Comparison of ENCODE assay signal across 26 cellular contexts in the genomic region with DNA sequence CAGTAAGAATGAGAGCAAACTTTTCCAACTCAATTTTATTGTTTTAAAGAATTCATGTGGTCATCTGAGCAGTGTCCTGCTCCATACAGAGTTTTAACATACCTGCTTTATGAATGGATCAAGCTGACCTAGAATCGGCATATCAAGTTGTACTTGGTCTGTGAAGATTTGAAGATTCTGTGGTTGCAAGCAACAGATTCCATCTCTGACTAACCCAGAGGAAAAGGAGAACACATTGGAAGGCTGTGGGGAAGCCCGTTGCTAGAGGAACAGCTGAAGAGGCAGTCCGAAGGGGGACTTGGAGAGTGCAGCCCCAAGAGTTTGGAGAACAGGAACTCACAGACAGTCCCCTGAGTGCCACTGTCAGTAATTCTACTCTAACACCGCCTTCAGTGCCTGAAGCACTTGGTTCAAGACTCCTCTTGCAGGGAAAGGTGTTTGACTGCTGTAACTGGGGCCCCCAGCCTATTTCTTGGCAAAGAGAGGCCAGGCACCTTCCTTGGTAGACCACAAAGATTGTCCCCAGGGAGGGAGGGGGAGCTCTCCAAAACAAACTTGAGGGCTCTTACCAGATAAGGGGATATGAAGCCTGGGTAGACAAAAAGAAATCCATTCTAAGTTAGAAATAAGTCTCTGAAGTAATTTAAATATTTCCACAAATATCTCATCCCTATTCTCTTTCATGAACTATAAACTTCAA.
"Had no signal": no experiment of that assay in that cellular context is flagged by ENCODE, and none has a peak within 500 bp of the region (broad histone marks: within the 10 kb centered on the region; RNA-seq: fewer than 3 reads in every experiment).

No MANE protein-coding gene starts in this region.

- H3K27ac Mint-ChIP-seq: activated B cell treated with CpG ODN at 0.5 μM for 24 hours; activated CD4-positive, alpha-beta memory T cell treated with anti-CD3 and anti-CD28 coated beads, Interleukin-2, amount 10 ng/mL, durations not matched to agents 7 days and 5 days; activated naive CD4-positive, alpha-beta T cell treated with anti-CD3 and anti-CD28 coated beads for 36 hours; activated naive CD8-positive, alpha-beta T cell treated with anti-CD3 and anti-CD28 coated beads, Interleukin-2, amount 10 ng/mL, durations not matched to agents 7 days and 5 days; activated T-cell treated with anti-CD3 and anti-CD28 coated beads, Interleukin-2, amount 50 U/mL, for 72 hours; dendritic cell treated with granulocyte-macrophage colony-stimulating factor and Interleukin-4, amounts not matched to agents 40 ng/mL and 50 ng/mL, for 4 days; naive thymus-derived CD8-positive, alpha-beta T cell; T-helper 1 cell treated with Interleukin-12 subunit alpha and Interleukin-12 subunit beta and Interleukin-4 antibody, amounts not matched to agents 30 μg/mL and 1 μg/mL, for 36 hours had no signal

- ATAC-seq: activated T-cell treated with anti-CD3 and anti-CD28 coated beads, Interleukin-2, amount 50 U/mL, for 72 hours; heart right ventricle; left lobe of liver; naive thymus-derived CD8-positive, alpha-beta T cell had no signal

- H3K27me3 ChIP-seq: brain microvascular endothelial cell, heart right ventricle, ovary, right atrium auricular region, stomach, uterus had no signal

- H3K27ac ChIP-seq: brain microvascular endothelial cell, heart right ventricle, ovary, prostate gland, right atrium auricular region, stomach, uterus had no signal

- H3K36me3 ChIP-seq: ovary, prostate gland, uterus had no signal

- DNase-seq: activated B cell treated with CpG ODN at 0.5 μM for 24 hours; activated CD4-positive, alpha-beta memory T cell treated with anti-CD3 and anti-CD28 coated beads, Interleukin-2, amount 10 ng/mL, durations not matched to agents 7 days and 5 days; activated CD4-positive, alpha-beta T cell treated with anti-CD3 and anti-CD28 coated beads for 4 hours; activated effector memory CD4-positive, alpha-beta T cell treated with Interleukin-2 at 50 U/mL for 16 hours; activated naive CD4-positive, alpha-beta T cell treated with anti-CD3 and anti-CD28 coated beads for 36 hours; activated naive CD8-positive, alpha-beta T cell treated with anti-CD3 and anti-CD28 coated beads, Interleukin-2, amount 10 ng/mL, durations not matched to agents 7 days and 5 days; activated T-cell treated with anti-CD3 and anti-CD28 coated beads, Interleukin-2, amount 50 U/mL, for 72 hours; brain microvascular endothelial cell; caudate nucleus; effector CD4-positive, alpha-beta T cell; foreskin fibroblast; heart right ventricle; kidney; naive thymus-derived CD8-positive, alpha-beta T cell; ovary; stimulated activated CD4-positive, alpha-beta T cell treated with anti-CD3 and anti-CD28 coated beads, Interleukin-12 subunit alpha, Interleukin-12 subunit beta, amount 100 ng/mL, for 4 hours; stimulated activated CD4-positive, alpha-beta T cell treated with anti-CD3 and anti-CD28 coated beads, Interleukin-4, amount 100 ng/mL, for 4 hours; stomach; T1000; trophoblast cell; uterus had no signal

- H3K4me3 ChIP-seq: heart right ventricle, ovary, prostate gland, right atrium auricular region, stomach, uterus had no signal

- H3K4me1 Mint-ChIP-seq: activated naive CD8-positive, alpha-beta T cell treated with anti-CD3 and anti-CD28 coated beads, Interleukin-2, amount 10 ng/mL, durations not matched to agents 7 days and 5 days had no signal

- H3K9me3 ChIP-seq: ovary, prostate gland, right atrium auricular region, stomach, uterus had no signal

- H3K4me3 Mint-ChIP-seq: activated B cell treated with CpG ODN at 0.5 μM for 24 hours; activated CD4-positive, alpha-beta memory T cell treated with anti-CD3 and anti-CD28 coated beads, Interleukin-2, amount 10 ng/mL, durations not matched to agents 7 days and 5 days; activated naive CD4-positive, alpha-beta T cell treated with anti-CD3 and anti-CD28 coated beads for 36 hours; activated naive CD8-positive, alpha-beta T cell treated with anti-CD3 and anti-CD28 coated beads, Interleukin-2, amount 10 ng/mL, durations not matched to agents 7 days and 5 days; activated T-cell treated with anti-CD3 and anti-CD28 coated beads, Interleukin-2, amount 50 U/mL, for 72 hours; dendritic cell treated with granulocyte-macrophage colony-stimulating factor and Interleukin-4, amounts not matched to agents 40 ng/mL and 50 ng/mL, for 4 days; naive thymus-derived CD8-positive, alpha-beta T cell; T-helper 1 cell treated with Interleukin-12 subunit alpha and Interleukin-12 subunit beta and Interleukin-4 antibody, amounts not matched to agents 30 μg/mL and 1 μg/mL, for 36 hours had no signal

- H3K27me3 Mint-ChIP-seq: activated B cell treated with CpG ODN at 0.5 μM for 24 hours; activated CD4-positive, alpha-beta memory T cell treated with anti-CD3 and anti-CD28 coated beads, Interleukin-2, amount 10 ng/mL, durations not matched to agents 7 days and 5 days; activated naive CD8-positive, alpha-beta T cell treated with anti-CD3 and anti-CD28 coated beads, Interleukin-2, amount 10 ng/mL, durations not matched to agents 7 days and 5 days; dendritic cell treated with granulocyte-macrophage colony-stimulating factor and Interleukin-4, amounts not matched to agents 40 ng/mL and 50 ng/mL, for 4 days; naive thymus-derived CD8-positive, alpha-beta T cell had no signal

- H3K4me1 ChIP-seq: prostate gland, right atrium auricular region, stomach, uterus had no signal

- H3K9me3 Mint-ChIP-seq: activated CD4-positive, alpha-beta memory T cell treated with anti-CD3 and anti-CD28 coated beads, Interleukin-2, amount 10 ng/mL, durations not matched to agents 7 days and 5 days; activated naive CD4-positive, alpha-beta T cell treated with anti-CD3 and anti-CD28 coated beads for 36 hours; activated naive CD8-positive, alpha-beta T cell treated with anti-CD3 and anti-CD28 coated beads, Interleukin-2, amount 10 ng/mL, durations not matched to agents 7 days and 5 days; activated T-cell treated with anti-CD3 and anti-CD28 coated beads, Interleukin-2, amount 50 U/mL, for 72 hours; dendritic cell treated with granulocyte-macrophage colony-stimulating factor and Interleukin-4, amounts not matched to agents 40 ng/mL and 50 ng/mL, for 4 days; T-helper 1 cell treated with Interleukin-12 subunit alpha and Interleukin-12 subunit beta and Interleukin-4 antibody, amounts not matched to agents 30 μg/mL and 1 μg/mL, for 36 hours had no signal
